In genomic region chr17:82267575-82268379, GRCh38 we compare ENCODE assay signal across 8 cellular contexts. TPM values are rescaled to one million over a fixed set of nuclear protein-coding genes. Genes with fewer than 3 reads are reported as not detected.
A peak's percentile ranks its signal among the peaks of the same experiment; 100 is the strongest.
DNase-seq lines count a peak whose midpoint lies in the region; ATAC-seq and TF ChIP-seq lines count a peak whose summit lies in the region.

No MANE protein-coding gene starts in this region.

- H3K4me2 ChIP-seq in OCI-LY7 (ENCODE audit: low read length): no peak overlapping the region

- CTCF ChIA-PET in Caco-2 (lab: Charles Lee) (interaction anchor here (0.6 kb wide), 1 partner anchor 230 kb away, joined by 4 read pairs; the partner anchor contains the start of gene DCXR), OCI-LY7 (lab: Charles Lee; ENCODE audit: unreplicated experiment) (no interaction called here)

- H2AFZ ChIP-seq in OCI-LY7 (ENCODE audit: low read length): no peak overlapping the region

- H3K36me3 ChIP-seq in Caco-2 (ENCODE audit: control insufficient read depth, insufficient read depth, low read length) (peaks cover 11% of the 10 kb centered on the region), cardiac muscle cell (peaks cover 34% of the 10 kb centered on the region), OCI-LY7 (ENCODE audit: insufficient read depth, low read length) (peaks cover 93% of the 10 kb centered on the region)

- H3K27me3 ChIP-seq in Caco-2 (replicated peaks; ENCODE audit: control insufficient read depth, insufficient read depth, low read length) (no peaks in the 10 kb centered on the region), cardiac muscle cell (no peaks in the 10 kb centered on the region)

- intact Hi-C loops in Caco-2 (cut with micrococcal nuclease; ENCODE audit: unreplicated experiment) (loop anchor here (1.0 kb wide), 1 partner anchor 25 kb away; no protein-coding TSS in a partner anchor), OCI-LY7 (cut with micrococcal nuclease; ENCODE audit: unreplicated experiment) (no loop called here)

- H3K27me3 Mint-ChIP-seq in Caco-2 (ENCODE audit: insufficient read depth, unreplicated experiment): no peaks in the 10 kb centered on the region

- peaks cover 99% of the 10 kb centered on the region for H3K36me3 Mint-ChIP-seq in Caco-2 (ENCODE audit: insufficient read depth, unreplicated experiment)

- peak overlapping the region; percentile 73 for H3K4me3 Mint-ChIP-seq in Caco-2 (ENCODE audit: unreplicated experiment)

- peak overlapping the region; percentile 92 for H3K27ac Mint-ChIP-seq in Caco-2 (ENCODE audit: unreplicated experiment)

- peaks cover 55% of the 10 kb centered on the region for H3K4me1 Mint-ChIP-seq in Caco-2 (ENCODE audit: low read depth, unreplicated experiment)

- no peak for ATAC-seq in HG03432 (IDR thresholded peaks at IDR 0.05; ENCODE audit: unreplicated experiment)
- ATAC-seq in GM19467 (IDR thresholded peaks at IDR 0.05; ENCODE audit: unreplicated experiment): no peak

- TF ChIP-seq CTCF in Caco-2 (IDR thresholded peaks at IDR 0.05; ENCODE audit: insufficient read depth in 1 of 2, low read depth in 1 of 2, low read length in 1 of 2, severe bottlenecking in 1 of 2, unreplicated experiment in 1 of 2) (no peak), cardiac muscle cell (IDR thresholded peaks at IDR 0.05; ENCODE audit: low read depth, low read length) (no peak), OCI-LY7 (conservative IDR thresholded peaks at IDR 0.05; ENCODE audit: low read length) (no peak)

- H3K4me1 ChIP-seq in Caco-2 (peaks cover 63% of the 10 kb centered on the region), cardiac muscle cell (ENCODE audit: low read depth) (peaks cover 48% of the 10 kb centered on the region), OCI-LY7 (ENCODE audit: insufficient read depth, low read length, poor library complexity, severe bottlenecking) (peaks cover 12% of the 10 kb centered on the region)

- H3K9me3 Mint-ChIP-seq in Caco-2 (ENCODE audit: unreplicated experiment): no peaks in the 10 kb centered on the region

- H3K79me2 ChIP-seq in OCI-LY7 (ENCODE audit: insufficient read depth, low read depth, low read length): peaks cover 65% of the 10 kb centered on the region

- H3K27ac ChIP-seq in cardiac muscle cell (peak overlapping the region; percentile 74), OCI-LY7 (ENCODE audit: low read depth, low read length, poor library complexity, severe bottlenecking) (no peak overlapping the region)

- DNase-seq in Caco-2 (peak; percentile 92 to 95), NOMO-1 treated with DMSO at 0.1 percent for 48 hours (lab: John Stamatoyannopoulos, UW; ENCODE audit: unreplicated experiment) (peak; percentile 89), amniotic epithelial cell (ENCODE audit: low read depth) (peak; percentile 93), cardiac muscle cell (ENCODE audit: low read depth in 1 of 2, low spot score in 1 of 2) (peak in 1 of 2 donors; percentile 94), pons (ENCODE audit: low spot score) (peak; percentile 91), OCI-LY7 (ENCODE audit: low spot score) (no peak)

- H3K9me3 ChIP-seq in Caco-2 (no peaks in the 10 kb centered on the region), cardiac muscle cell (ENCODE audit: low read depth) (no peaks in the 10 kb centered on the region), OCI-LY7 (ENCODE audit: low read length) (no peaks in the 10 kb centered on the region)

- H4K20me1 ChIP-seq in OCI-LY7 (ENCODE audit: insufficient read depth, low read length): peaks cover 24% of the 10 kb centered on the region

- POLR2A ChIA-PET in Caco-2 (lab: Charles Lee): interaction anchor here (1.0 kb wide), 1 partner anchor 25 kb away, joined by 7 read pairs; no protein-coding TSS in a partner anchor
- POLR2A ChIA-PET in OCI-LY7 (lab: Charles Lee): no interaction called here

- H3K4me3 ChIP-seq in Caco-2 (ENCODE audit: low read depth, low read length) (peak overlapping the region; percentile 30), cardiac muscle cell (no peak overlapping the region), OCI-LY7 (ENCODE audit: low read depth, low read length, poor library complexity, severe bottlenecking) (no peak overlapping the region)

- H3K9me2 ChIP-seq in OCI-LY7 (ENCODE audit: insufficient read depth, low read length): no peaks in the 10 kb centered on the region

- TSS peak; percentile 84 for BruUV-seq in Caco-2 (replicated peaks; lab: Mats Ljungman, UMichigan)
- no TSS peak for BruUV-seq in OCI-LY7 (replicated peaks; lab: Mats Ljungman, UMichigan)

RNA-seq across cellular contexts. Expression of gene CSNK1D, which starts 5.7 kb away (rescaled TPM):
- 196 TPM in 2 replicates for total RNA-seq in Caco-2 (2022)
- total RNA-seq in cardiac muscle cell: 40.3 and 53.1 TPM in 2 replicates
- 106 and 134 TPM in 2 replicates for polyA plus RNA-seq in cardiac muscle cell
- 39.7 and 53.0 TPM in 2 replicates for total RNA-seq in OCI-LY7 (2014; rRNA removed; shearing (Covaris generic))
- total RNA-seq in OCI-LY7 (2022): 170 and 181 TPM in 2 replicates

RNA-seq across cellular contexts. Expression of gene SLC16A3, which starts 38.9 kb away (rescaled TPM):
- 13.1 and 13.7 TPM in 2 replicates for total RNA-seq in Caco-2 (2022)
- total RNA-seq in cardiac muscle cell: 313 and 327 TPM in 2 replicates
- 55.6 and 63.2 TPM in 2 replicates for polyA plus RNA-seq in cardiac muscle cell
- total RNA-seq in OCI-LY7 (2014; rRNA removed; shearing (Covaris generic)): 10.1 and 21.6 TPM in 2 replicates
- total RNA-seq in OCI-LY7 (2022): 28.3 and 55.0 TPM in 2 replicates

RNA-seq across cellular contexts. Expression of gene CD7, which starts 49.6 kb away (rescaled TPM):
- 0.37 and 0.93 TPM in 2 replicates for total RNA-seq in Caco-2 (2022)
- total RNA-seq in cardiac muscle cell: 0.92 TPM in 1 of 2 replicates, not detected in the other
- polyA plus RNA-seq in cardiac muscle cell: 0.17 and 0.38 TPM in 2 replicates
- total RNA-seq in OCI-LY7 (2014; rRNA removed; shearing (Covaris generic)): not detected in 2 replicates
- not detected in 2 replicates for total RNA-seq in OCI-LY7 (2022)

RNA-seq across cellular contexts. Expression of gene CCDC57, which starts 55.1 kb away (rescaled TPM):
- total RNA-seq in Caco-2 (2022): 31.0 and 32.2 TPM in 2 replicates
- total RNA-seq in cardiac muscle cell: 28.3 and 46.2 TPM in 2 replicates
- polyA plus RNA-seq in cardiac muscle cell: 53.5 and 56.0 TPM in 2 replicates
- 30.7 and 34.5 TPM in 2 replicates for total RNA-seq in OCI-LY7 (2014; rRNA removed; shearing (Covaris generic))
- 56.1 and 58.7 TPM in 2 replicates for total RNA-seq in OCI-LY7 (2022)
